Comparison of ENCODE assay signal across 9 cellular contexts in the genomic region with DNA sequence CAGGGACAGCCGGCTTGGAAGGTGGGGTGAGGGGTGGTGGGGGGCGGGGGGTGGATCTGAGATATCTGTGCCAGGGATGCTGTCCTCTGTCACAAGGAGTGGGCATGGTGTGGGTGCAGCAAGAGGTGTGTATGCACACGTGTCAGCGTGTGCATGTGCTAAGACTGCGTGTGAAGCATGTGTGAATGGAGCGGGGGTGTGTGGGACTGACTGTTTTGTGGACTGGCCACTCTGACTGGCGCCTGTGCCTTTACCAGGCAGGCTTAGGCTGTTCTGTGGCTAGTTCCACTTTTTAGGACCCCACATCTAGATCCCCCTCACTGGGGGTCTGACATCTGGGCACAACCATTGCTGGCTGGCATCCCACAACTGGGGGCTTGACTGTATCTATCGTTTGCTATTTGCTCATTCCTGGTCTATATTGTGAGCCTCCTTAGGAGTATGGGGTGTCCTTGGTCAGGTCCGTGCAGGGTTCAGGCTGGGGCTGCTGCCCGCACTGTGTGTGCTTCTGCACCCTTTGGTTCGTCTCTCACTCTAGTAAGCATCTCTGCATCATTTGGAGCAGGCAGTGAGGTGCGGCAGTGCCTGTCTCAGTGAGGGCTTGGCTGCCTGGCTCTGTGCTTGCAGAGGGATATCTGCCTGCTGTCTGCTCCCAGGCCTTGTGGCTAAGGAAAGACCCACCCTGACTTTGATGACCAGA. TPM values are rescaled to one million over a fixed set of nuclear protein-coding genes. Genes with fewer than 3 reads are reported as not detected.
A peak's percentile ranks its signal among the peaks of the same experiment; 100 is the strongest.
DNase-seq lines count a peak whose midpoint lies in the region; ATAC-seq and TF ChIP-seq lines count a peak whose summit lies in the region.
"Had no signal": no experiment of that assay in that cellular context is flagged by ENCODE, and none has a peak within 500 bp of the region (broad histone marks: within the 10 kb centered on the region; RNA-seq: fewer than 3 reads in every experiment).

No MANE protein-coding gene starts in this region.

- no peaks in the 10 kb centered on the region for H3F3A ChIP-seq in PC-3 (ENCODE audit: low read length, unreplicated experiment)

- peaks cover 24% of the 10 kb centered on the region for H3K4me1 ChIP-seq in PC-3 (ENCODE audit: insufficient read depth, low read length)
- H3K4me1 ChIP-seq in endocrine pancreas (ENCODE audit: control insufficient read depth, insufficient read depth, low read length), result peaks cover 5% of the 10 kb centered on the region

- peaks cover 52% of the 10 kb centered on the region for H3K79me2 ChIP-seq in PC-3 (ENCODE audit: low read length)

- peak overlapping the region; percentile 88 for H3K9ac ChIP-seq in PC-3 (ENCODE audit: low read length)
- H3K9ac ChIP-seq in endocrine pancreas (ENCODE audit: control insufficient read depth, insufficient read depth, low read length), result peak overlapping the region; percentile 84

- H3K27ac Mint-ChIP-seq in Calu3 (ENCODE audit: unreplicated experiment) (no peak overlapping the region), osteocyte (ENCODE audit: unreplicated experiment) (peak overlapping the region; percentile 58)

- DNase-seq in Calu3 (no peak), PC-3 (no peak), osteocyte (ENCODE audit: extremely low spot score, unreplicated experiment) (peak; percentile 67), superior temporal gyrus (ENCODE audit: extremely low spot score) (no peak)

- H3K27me3 Mint-ChIP-seq in Calu3 (ENCODE audit: unreplicated experiment), result no peaks in the 10 kb centered on the region
- no peaks in the 10 kb centered on the region for H3K27me3 Mint-ChIP-seq in osteocyte (ENCODE audit: unreplicated experiment)

- H4K20me1 ChIP-seq in PC-3 (ENCODE audit: low read length), result peaks cover 9% of the 10 kb centered on the region

- H3K4me2 ChIP-seq in PC-3 (ENCODE audit: low read length), result peak overlapping the region; percentile 99

- H3K4me3 Mint-ChIP-seq in Calu3 (ENCODE audit: low read depth, unreplicated experiment) (peak overlapping the region; percentile 93), osteocyte (ENCODE audit: unreplicated experiment) (peak overlapping the region; percentile 95)

- H3K27ac ChIP-seq in PC-3 (ENCODE audit: low read length), result no peak overlapping the region

- ATAC-seq in PC-3 (no peak), HG03354 (IDR thresholded peaks at IDR 0.05; ENCODE audit: poor library complexity, severe bottlenecking, unreplicated experiment) (no peak), GM18511 (IDR thresholded peaks at IDR 0.05; ENCODE audit: unreplicated experiment) (no peak), HG02852 (IDR thresholded peaks at IDR 0.05; ENCODE audit: unreplicated experiment) (no peak)

- H3K9me2 ChIP-seq in PC-3 (replicated peaks; ENCODE audit: low read length), result no peaks in the 10 kb centered on the region

- H3K36me3 Mint-ChIP-seq in Calu3 (ENCODE audit: insufficient read depth, unreplicated experiment) (peaks cover 41% of the 10 kb centered on the region), osteocyte (ENCODE audit: unreplicated experiment) (peaks cover 7% of the 10 kb centered on the region)

- POLR2A ChIA-PET in PC-3 (lab: Charles Lee; ENCODE audit: unreplicated experiment), result no interaction called here

- H3K4me1 Mint-ChIP-seq in Calu3 (ENCODE audit: low read depth, unreplicated experiment) (peaks cover 31% of the 10 kb centered on the region), osteocyte (ENCODE audit: unreplicated experiment) (peaks cover 48% of the 10 kb centered on the region)

- peak overlapping the region; percentile 95 for H3K4me3 ChIP-seq in PC-3 (ENCODE audit: low read length)
- peak overlapping the region; percentile 49 for H3K4me3 ChIP-seq in endocrine pancreas (ENCODE audit: control insufficient read depth, insufficient read depth, low read length)

- BruUV-seq in Calu3 (replicated peaks; lab: Mats Ljungman, UMichigan) (TSS peak; percentile 9), PC-3 (replicated peaks; lab: Mats Ljungman, UMichigan) (TSS peak; percentile 23)

- no peaks in the 10 kb centered on the region for H3K27me3 ChIP-seq in PC-3 (ENCODE audit: low read length)
- no peaks in the 10 kb centered on the region for H3K27me3 ChIP-seq in endocrine pancreas (ENCODE audit: control insufficient read depth, insufficient read depth, low read length)

- H2AFZ ChIP-seq in PC-3 (ENCODE audit: low read length), result no peak overlapping the region

- H3K9me3 Mint-ChIP-seq in Calu3 (ENCODE audit: low read depth, unreplicated experiment) (no peaks in the 10 kb centered on the region), osteocyte (ENCODE audit: unreplicated experiment) (no peaks in the 10 kb centered on the region)

- CTCF ChIA-PET in Calu3 (lab: Charles Lee), result interaction anchor here (0.6 kb wide), 1 partner anchor 18 kb away, joined by 3 read pairs; no protein-coding TSS in a partner anchor
- CTCF ChIA-PET in PC-3 (lab: Charles Lee), result no interaction called here

- intact Hi-C loops in Calu3 (cut with micrococcal nuclease; ENCODE audit: unreplicated experiment), result no loop called here
- intact Hi-C loops in PC-3 (cut with micrococcal nuclease), result no loop called here

- no peaks in the 10 kb centered on the region for H3K9me3 ChIP-seq in PC-3 (ENCODE audit: low read length)
- H3K9me3 ChIP-seq in endocrine pancreas (ENCODE audit: control insufficient read depth, low read length), result no peaks in the 10 kb centered on the region

- H3K36me3 ChIP-seq in PC-3 (ENCODE audit: low read depth, low read length) (no peaks in the 10 kb centered on the region), endocrine pancreas (ENCODE audit: control insufficient read depth, insufficient read depth, low read length) (no peaks in the 10 kb centered on the region)

- no peak for TF ChIP-seq CTCF in Calu3 (IDR thresholded peaks at IDR 0.05; ENCODE audit: unreplicated experiment)
- TF ChIP-seq CTCF in PC-3 (conservative IDR thresholded peaks at IDR 0.05; ENCODE audit: low read depth, low read length), result no peak
- no peak for TF ChIP-seq CTCF in osteocyte (IDR thresholded peaks at IDR 0.05)

RNA-seq across cellular contexts. Expression of a gene that starts 1.9 kb away (rescaled TPM):
- total RNA-seq in Calu3 (2022) (34.0 and 54.6 TPM in 2 replicates), PC-3 (2014; rRNA removed) (75.3 and 128 TPM in 2 replicates), osteocyte (59.4 and 64.0 TPM in 2 replicates)

RNA-seq across cellular contexts. Expression of a gene that starts 2.1 kb away (rescaled TPM):
- total RNA-seq in Calu3 (2022), result not detected in 2 replicates
- total RNA-seq in PC-3 (2014; rRNA removed), result 0.29 and 0.69 TPM in 2 replicates
- total RNA-seq in osteocyte, result not detected in 2 replicates
- total RNA-seq: LHCN-M2 had no signal

RNA-seq across cellular contexts. Expression of a gene that starts 34.3 kb away (rescaled TPM):
- total RNA-seq in Calu3 (2022), result 12.6 and 13.6 TPM in 2 replicates
- total RNA-seq in PC-3 (2014; rRNA removed), result 24.0 and 25.9 TPM in 2 replicates
- 24.3 and 25.1 TPM in 2 replicates for total RNA-seq in osteocyte

RNA-seq across cellular contexts. Expression of a gene that starts 46.3 kb away (rescaled TPM):
- 2.5 and 3.2 TPM in 2 replicates for total RNA-seq in Calu3 (2022)
- 29.0 and 38.6 TPM in 2 replicates for total RNA-seq in PC-3 (2014; rRNA removed)
- total RNA-seq in osteocyte, result 38.6 and 39.0 TPM in 2 replicates
